6 cellular contexts compared by ENCODE assay signal in genomic region chr16:15180946-15181345, GRCh38.
A peak's percentile ranks its signal among the peaks of the same experiment; 100 is the strongest.
DNase-seq lines count a peak whose midpoint lies in the region; ATAC-seq lines count a peak whose summit lies in the region.
"Not testable (repeated sequence)": the region's sequence is repeated elsewhere in the genome, so short reads cannot be mapped to it uniquely, and the experiment has no call there.

No MANE protein-coding gene starts in this region.

- not testable (repeated sequence) for H3K36me3 Mint-ChIP-seq in activated T-cell treated with anti-CD3 and anti-CD28 coated beads, Interleukin-2, amount 50 U/mL, for 4 hours (ENCODE audit: insufficient read depth); activated T-helper 17 cell treated with anti-CD3 and anti-CD28 coated beads, Interleukin-2, amount 50 U/mL, for 72 hours (ENCODE audit: low read depth); natural killer cell treated with Interleukin-12 subunit alpha and Interleukin-12 subunit beta and Interleukin-15 and Interleukin-18, amount 100 ng/mL, for 72 hours; stimulated activated memory B cell treated with anti-CD40 and anti-IgM and Interleukin-4, amounts not matched to agents 10 μg/mL and 1 μg/mL and 100 μg/mL, for 72 hours

- not testable (repeated sequence) for DNase-seq in activated T-cell treated with anti-CD3 and anti-CD28 coated beads, Interleukin-2, amount 50 U/mL, for 4 hours; natural killer cell treated with Interleukin-12 subunit alpha and Interleukin-12 subunit beta and Interleukin-15 and Interleukin-18, amount 100 ng/mL, for 72 hours (ENCODE audit: low spot score); stimulated activated naive CD8-positive, alpha-beta T cell treated with anti-CD3 and anti-CD28 coated beads, Interleukin-15, amount 100 ng/mL, for 72 hours

- not testable (repeated sequence) for H3K27ac Mint-ChIP-seq in activated T-helper 17 cell treated with anti-CD3 and anti-CD28 coated beads, Interleukin-2, amount 50 U/mL, for 72 hours; natural killer cell treated with Interleukin-12 subunit alpha and Interleukin-12 subunit beta and Interleukin-15 and Interleukin-18, amount 100 ng/mL, for 72 hours; stimulated activated memory B cell treated with anti-CD40 and anti-IgM and Interleukin-4, amounts not matched to agents 10 μg/mL and 1 μg/mL and 100 μg/mL, for 72 hours; stimulated activated naive CD8-positive, alpha-beta T cell treated with anti-CD3 and anti-CD28 coated beads, Interleukin-15, amount 100 ng/mL, for 72 hours

- not testable (repeated sequence) for H3K4me3 Mint-ChIP-seq in activated T-cell treated with anti-CD3 and anti-CD28 coated beads, Interleukin-2, amount 50 U/mL, for 4 hours; activated T-helper 17 cell treated with anti-CD3 and anti-CD28 coated beads, Interleukin-2, amount 50 U/mL, for 72 hours; natural killer cell treated with Interleukin-12 subunit alpha and Interleukin-12 subunit beta and Interleukin-15 and Interleukin-18, amount 100 ng/mL, for 72 hours; stimulated activated memory B cell treated with anti-CD40 and anti-IgM and Interleukin-4, amounts not matched to agents 10 μg/mL and 1 μg/mL and 100 μg/mL, for 72 hours; stimulated activated naive CD8-positive, alpha-beta T cell treated with anti-CD3 and anti-CD28 coated beads, Interleukin-15, amount 100 ng/mL, for 72 hours

- H3K9me3 Mint-ChIP-seq in activated T-cell treated with anti-CD3 and anti-CD28 coated beads, Interleukin-2, amount 50 U/mL, for 4 hours; activated T-helper 17 cell treated with anti-CD3 and anti-CD28 coated beads, Interleukin-2, amount 50 U/mL, for 72 hours; natural killer cell treated with Interleukin-12 subunit alpha and Interleukin-12 subunit beta and Interleukin-15 and Interleukin-18, amount 100 ng/mL, for 72 hours; stimulated activated memory B cell treated with anti-CD40 and anti-IgM and Interleukin-4, amounts not matched to agents 10 μg/mL and 1 μg/mL and 100 μg/mL, for 72 hours; stimulated activated naive CD8-positive, alpha-beta T cell treated with anti-CD3 and anti-CD28 coated beads, Interleukin-15, amount 100 ng/mL, for 72 hours: not testable (repeated sequence)

- H3K27me3 Mint-ChIP-seq in activated T-cell treated with anti-CD3 and anti-CD28 coated beads, Interleukin-2, amount 50 U/mL, for 4 hours (ENCODE audit: low read depth); activated T-helper 17 cell treated with anti-CD3 and anti-CD28 coated beads, Interleukin-2, amount 50 U/mL, for 72 hours; stimulated activated memory B cell treated with anti-CD40 and anti-IgM and Interleukin-4, amounts not matched to agents 10 μg/mL and 1 μg/mL and 100 μg/mL, for 72 hours; stimulated activated naive CD8-positive, alpha-beta T cell treated with anti-CD3 and anti-CD28 coated beads, Interleukin-15, amount 100 ng/mL, for 72 hours: not testable (repeated sequence)
- H3K27me3 Mint-ChIP-seq in natural killer cell treated with Interleukin-12 subunit alpha and Interleukin-12 subunit beta and Interleukin-15 and Interleukin-18, amount 100 ng/mL, for 72 hours: peaks cover 12 to 13% of the 10 kb centered on the region in 2 donors

- H3K4me1 Mint-ChIP-seq in activated T-cell treated with anti-CD3 and anti-CD28 coated beads, Interleukin-2, amount 50 U/mL, for 4 hours (ENCODE audit: low read depth); activated T-helper 17 cell treated with anti-CD3 and anti-CD28 coated beads, Interleukin-2, amount 50 U/mL, for 72 hours; natural killer cell treated with Interleukin-12 subunit alpha and Interleukin-12 subunit beta and Interleukin-15 and Interleukin-18, amount 100 ng/mL, for 72 hours (ENCODE audit: low read depth in 2 of 2); stimulated activated memory B cell treated with anti-CD40 and anti-IgM and Interleukin-4, amounts not matched to agents 10 μg/mL and 1 μg/mL and 100 μg/mL, for 72 hours; stimulated activated naive CD8-positive, alpha-beta T cell treated with anti-CD3 and anti-CD28 coated beads, Interleukin-15, amount 100 ng/mL, for 72 hours: not testable (repeated sequence)

- peak; percentile 41 to 46 for ATAC-seq in activated CD4-positive, CD25-positive, alpha-beta regulatory T cell treated with anti-CD3 and anti-CD28 coated beads, Interleukin-2, amount 50 U/mL, for 24 hours
- ATAC-seq in activated T-cell treated with anti-CD3 and anti-CD28 coated beads, Interleukin-2, amount 50 U/mL, for 4 hours: peak; percentile 41 to 46
- ATAC-seq in activated T-helper 17 cell treated with anti-CD3 and anti-CD28 coated beads, Interleukin-2, amount 50 U/mL, for 72 hours (replicated peaks): peak; percentile 89
- peak; percentile 6 to 77 for ATAC-seq in natural killer cell treated with Interleukin-12 subunit alpha and Interleukin-12 subunit beta and Interleukin-15 and Interleukin-18, amount 100 ng/mL, for 72 hours
- ATAC-seq in stimulated activated memory B cell treated with anti-CD40 and anti-IgM and Interleukin-4, amounts not matched to agents 10 μg/mL and 1 μg/mL and 100 μg/mL, for 72 hours: peak; percentile 31
- peak; percentile 58 for ATAC-seq in stimulated activated naive CD8-positive, alpha-beta T cell treated with anti-CD3 and anti-CD28 coated beads, Interleukin-15, amount 100 ng/mL, for 72 hours

Comparison
In these comparisons a context has a peak if more than half of its experiments do, and no peak if none do; other contexts are left out.
1. ATAC-seq: peak in every context shown above with its lines; median percentile 89 in activated T-helper 17 cell treated with anti-CD3 and anti-CD28 coated beads, Interleukin-2, amount 50 U/mL, for 72 hours; 58 in stimulated activated naive CD8-positive, alpha-beta T cell treated with anti-CD3 and anti-CD28 coated beads, Interleukin-15, amount 100 ng/mL, for 72 hours; 44 in activated CD4-positive, CD25-positive, alpha-beta regulatory T cell treated with anti-CD3 and anti-CD28 coated beads, Interleukin-2, amount 50 U/mL, for 24 hours; 44 in activated T-cell treated with anti-CD3 and anti-CD28 coated beads, Interleukin-2, amount 50 U/mL, for 4 hours; 42 in natural killer cell treated with Interleukin-12 subunit alpha and Interleukin-12 subunit beta and Interleukin-15 and Interleukin-18, amount 100 ng/mL, for 72 hours; 31 in stimulated activated memory B cell treated with anti-CD40 and anti-IgM and Interleukin-4, amounts not matched to agents 10 μg/mL and 1 μg/mL and 100 μg/mL, for 72 hours.